In the genomic region with DNA sequence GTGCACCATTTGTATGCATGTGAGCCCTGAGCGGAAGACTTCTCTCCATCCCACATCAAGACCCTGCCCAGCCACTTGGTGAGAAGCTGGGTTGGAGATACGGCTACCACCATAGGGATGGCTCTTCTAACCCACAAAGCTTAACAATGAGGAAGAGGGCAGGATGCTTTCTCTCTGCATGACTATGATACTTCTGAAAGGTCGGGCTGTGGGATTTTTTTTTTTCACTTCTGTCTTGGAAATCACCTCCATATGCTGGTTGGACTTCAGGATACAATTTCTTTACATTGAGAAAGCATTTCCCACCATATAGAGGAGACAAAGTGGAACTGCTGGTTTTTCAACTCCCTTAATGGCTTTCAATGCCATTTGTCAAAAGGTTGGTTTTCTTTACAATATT, we compare ENCODE assay signal across 34 cellular contexts. TPM values are rescaled to one million over a fixed set of nuclear protein-coding genes. Genes with fewer than 3 reads are reported as not detected.
"Had no signal": no experiment of that assay in that cellular context is flagged by ENCODE, and none has a peak within 500 bp of the region (broad histone marks: within the 10 kb centered on the region; RNA-seq: fewer than 3 reads in every experiment).

No MANE protein-coding gene starts in this region.

- ATAC-seq: body of pancreas; esophagus mucosa; left cardiac atrium; sciatic nerve; stimulated activated naive CD8-positive, alpha-beta T cell treated with anti-CD3 and anti-CD28 coated beads, Interleukin-15, amount 100 ng/mL, for 72 hours had no signal

- H3K4me1 ChIP-seq: body of pancreas had no signal

- H3K27me3 ChIP-seq: adrenal gland, body of pancreas, cardiac muscle cell, neutrophil, vagina had no signal

- H3K4me3 Mint-ChIP-seq: activated CD4-positive, alpha-beta memory T cell treated with anti-CD3 and anti-CD28 coated beads for 36 hours; activated CD4-positive, alpha-beta T cell treated with anti-CD3 and anti-CD28 coated beads, Interleukin-2, amount 10 ng/mL, durations not matched to agents 24 days and 14 days; activated naive CD4-positive, alpha-beta T cell treated with anti-CD3 and anti-CD28 coated beads for 36 hours; activated naive CD8-positive, alpha-beta T cell treated with anti-CD3 and anti-CD28 coated beads for 36 hours; activated T-helper 1 cell treated with anti-CD3 and anti-CD28 coated beads, Interleukin-12 subunit alpha, Interleukin-12 subunit beta, Interleukin-2, Interleukin-4 antibody, amounts not matched to agents 30 ng/mL and 10 ng/mL and 1 ng/mL, durations not matched to agents 14 hours and 24 hours and 36 hours; nephron; stimulated activated naive CD8-positive, alpha-beta T cell treated with anti-CD3 and anti-CD28 coated beads, Interleukin-15, amount 100 ng/mL, for 72 hours; type B pancreatic cell had no signal

- H3K9me3 ChIP-seq: adrenal gland, body of pancreas, neutrophil, vagina had no signal

- H3K36me3 Mint-ChIP-seq: activated CD4-positive, alpha-beta memory T cell treated with anti-CD3 and anti-CD28 coated beads for 36 hours; activated naive CD8-positive, alpha-beta T cell treated with anti-CD3 and anti-CD28 coated beads for 36 hours; type B pancreatic cell had no signal

- H3K27ac Mint-ChIP-seq: activated CD4-positive, alpha-beta memory T cell treated with anti-CD3 and anti-CD28 coated beads for 36 hours; activated CD4-positive, alpha-beta T cell treated with anti-CD3 and anti-CD28 coated beads, Interleukin-2, amount 10 ng/mL, durations not matched to agents 24 days and 14 days; activated naive CD4-positive, alpha-beta T cell treated with anti-CD3 and anti-CD28 coated beads for 36 hours; activated naive CD8-positive, alpha-beta T cell treated with anti-CD3 and anti-CD28 coated beads for 36 hours; activated T-helper 1 cell treated with anti-CD3 and anti-CD28 coated beads, Interleukin-12 subunit alpha, Interleukin-12 subunit beta, Interleukin-2, Interleukin-4 antibody, amounts not matched to agents 30 ng/mL and 10 ng/mL and 1 ng/mL, durations not matched to agents 14 hours and 24 hours and 36 hours; progenitor cell of endocrine pancreas; stimulated activated naive CD8-positive, alpha-beta T cell treated with anti-CD3 and anti-CD28 coated beads, Interleukin-15, amount 100 ng/mL, for 72 hours; type B pancreatic cell had no signal

- DNase-seq: activated CD4-positive, alpha-beta memory T cell treated with anti-CD3 and anti-CD28 coated beads for 36 hours; activated CD4-positive, alpha-beta T cell treated with anti-CD3 and anti-CD28 coated beads, Interleukin-2, amount 10 ng/mL, durations not matched to agents 24 days and 14 days; activated CD4-positive, CD25-positive, alpha-beta regulatory T cell treated with anti-CD3 and anti-CD28 coated beads, Interleukin-2, amount 50 U/mL, for 72 hours; activated CD8-positive, alpha-beta memory T cell treated with anti-CD3 and anti-CD28 coated beads, Interleukin-2, amount 50 U/mL, for 4 hours; activated effector memory CD4-positive, alpha-beta T cell treated with anti-CD3 and anti-CD28 coated beads, Interleukin-2, amount 50 U/mL, for 16 hours; activated naive CD4-positive, alpha-beta T cell treated with anti-CD3 and anti-CD28 coated beads for 36 hours; activated naive CD8-positive, alpha-beta T cell treated with anti-CD3 and anti-CD28 coated beads for 36 hours; activated T-cell treated with anti-CD3 and anti-CD28 coated beads, Interleukin-2, amount 50 U/mL, for 1 hour; adrenal gland; aorta; body of pancreas; head of caudate nucleus; hippocampal formation; left cardiac atrium; mammary epithelial cell; stimulated activated CD4-positive, alpha-beta T cell treated with anti-CD3 and anti-CD28 coated beads, Interleukin-12 subunit alpha, Interleukin-12 subunit beta, amount 100 ng/mL, for 4 hours; stimulated activated CD4-positive, alpha-beta T cell treated with anti-CD3 and anti-CD28 coated beads, Interleukin-4, amount 100 ng/mL, for 1 hour; stimulated activated naive CD8-positive, alpha-beta T cell treated with anti-CD3 and anti-CD28 coated beads, Interleukin-15, amount 100 ng/mL, for 72 hours; substantia nigra had no signal

- H3K4me3 ChIP-seq: adrenal gland, body of pancreas, cardiac muscle cell, coronary artery, skin epidermis, vagina had no signal

- H3K27ac ChIP-seq: adrenal gland, body of pancreas, cardiac muscle cell, coronary artery, neutrophil, vagina had no signal

- H3K4me1 Mint-ChIP-seq: activated CD4-positive, alpha-beta T cell treated with anti-CD3 and anti-CD28 coated beads, Interleukin-2, amount 10 ng/mL, durations not matched to agents 24 days and 14 days; activated naive CD8-positive, alpha-beta T cell treated with anti-CD3 and anti-CD28 coated beads for 36 hours; stimulated activated naive CD8-positive, alpha-beta T cell treated with anti-CD3 and anti-CD28 coated beads, Interleukin-15, amount 100 ng/mL, for 72 hours had no signal

- FAIRE-seq: keratinocyte, TTC549 had no signal

- H3K27me3 Mint-ChIP-seq: type B pancreatic cell had no signal

- H3K9me3 Mint-ChIP-seq: activated CD4-positive, alpha-beta memory T cell treated with anti-CD3 and anti-CD28 coated beads for 36 hours; activated CD4-positive, alpha-beta T cell treated with anti-CD3 and anti-CD28 coated beads, Interleukin-2, amount 10 ng/mL, durations not matched to agents 24 days and 14 days; activated naive CD4-positive, alpha-beta T cell treated with anti-CD3 and anti-CD28 coated beads for 36 hours; activated naive CD8-positive, alpha-beta T cell treated with anti-CD3 and anti-CD28 coated beads for 36 hours; activated T-helper 1 cell treated with anti-CD3 and anti-CD28 coated beads, Interleukin-12 subunit alpha, Interleukin-12 subunit beta, Interleukin-2, Interleukin-4 antibody, amounts not matched to agents 30 ng/mL and 10 ng/mL and 1 ng/mL, durations not matched to agents 14 hours and 24 hours and 36 hours; nephron; stimulated activated naive CD8-positive, alpha-beta T cell treated with anti-CD3 and anti-CD28 coated beads, Interleukin-15, amount 100 ng/mL, for 72 hours had no signal

- H3K36me3 ChIP-seq: adrenal gland, cardiac muscle cell, neutrophil, vagina had no signal

RNA-seq across cellular contexts. Expression of a gene that starts 30.5 kb away (rescaled TPM):
- total RNA-seq: activated CD4-positive, alpha-beta memory T cell treated with anti-CD3 and anti-CD28 coated beads for 36 hours; activated CD4-positive, alpha-beta T cell treated with anti-CD3 and anti-CD28 coated beads, Interleukin-2, amount 10 ng/mL, durations not matched to agents 24 days and 14 days; activated CD8-positive, alpha-beta memory T cell treated with anti-CD3 and anti-CD28 coated beads for 36 hours; activated naive CD4-positive, alpha-beta T cell treated with anti-CD3 and anti-CD28 coated beads for 36 hours; activated naive CD8-positive, alpha-beta T cell treated with anti-CD3 and anti-CD28 coated beads for 36 hours; activated T-helper 1 cell treated with anti-CD3 and anti-CD28 coated beads, Interleukin-12 subunit alpha, Interleukin-12 subunit beta, Interleukin-2, Interleukin-4 antibody, amounts not matched to agents 30 ng/mL and 10 ng/mL and 1 ng/mL, durations not matched to agents 14 hours and 24 hours and 36 hours; cardiac muscle cell; mammary epithelial cell; osteocyte; progenitor cell of endocrine pancreas had no signal
- polyA plus RNA-seq: aorta, cardiac muscle cell, keratinocyte, mammary epithelial cell had no signal
